21 cellular contexts compared by ENCODE assay signal in genomic region chr11:4863893-4864292, GRCh38. TPM values are rescaled to one million over a fixed set of nuclear protein-coding genes. Genes with fewer than 3 reads are reported as not detected.
"Had no signal": no experiment of that assay in that cellular context is flagged by ENCODE, and none has a peak within 500 bp of the region (broad histone marks: within the 10 kb centered on the region; RNA-seq: fewer than 3 reads in every experiment).

No MANE protein-coding gene starts in this region.

- DNase-seq: IMR-90, Karpas-422, KG1, MG63, NCI-H1092 treated with DMSO at 0.1 percent for 48 hours, NCI-H1436, NCI-H187, NCI-H2029, NCI-H2081 treated with DMSO at 0.1 percent for 48 hours, NCI-H2171 treated with DMSO at 0.1 percent for 48 hours, NCI-H345, NCI-H446 treated with DMSO at 0.1 percent for 48 hours, NCI-H510A treated with DMSO at 0.1 percent for 48 hours, NCI-H69, NCI-H774, RPMI8226, SHP77 treated with DMSO at 0.1 percent for 48 hours, SJCRH30 had no signal

- ATAC-seq: HepG2, SK-N-SH treated with all-trans-retinoic acid at 6 μM for 48 hours had no signal

RNA-seq across cellular contexts. Expression of gene OR51S1, which starts 14.9 kb away (rescaled TPM):
- total RNA-seq: HepG2, HT-29, IMR-90, SJCRH30 had no signal

RNA-seq across cellular contexts. Expression of gene OR51T1, which starts 17.8 kb away (rescaled TPM):
- total RNA-seq: HepG2, HT-29, IMR-90, SJCRH30 had no signal

RNA-seq across cellular contexts. Expression of gene OR51A7, which starts 39.7 kb away (rescaled TPM):
- total RNA-seq: HepG2, HT-29, IMR-90, SJCRH30 had no signal

RNA-seq across cellular contexts. Expression of gene OR51F2, which starts 42.8 kb away (rescaled TPM):
- total RNA-seq: HepG2, HT-29, SJCRH30 had no signal

RNA-seq across cellular contexts. Expression of gene OR51G2, which starts 55.3 kb away (rescaled TPM):
- total RNA-seq: HepG2, IMR-90, SJCRH30 had no signal
